ENCODE assay signal across 8 cellular contexts in genomic region chr14:49896272-49896671, GRCh38. TPM values are rescaled to one million over a fixed set of nuclear protein-coding genes. Genes with fewer than 3 reads are reported as not detected.
DNase-seq lines count a peak whose midpoint lies in the region; ATAC-seq and TF ChIP-seq lines count a peak whose summit lies in the region.
"Not testable (repeated sequence)": the region's sequence is repeated elsewhere in the genome, so short reads cannot be mapped to it uniquely, and the experiment has no call there.

No MANE protein-coding gene starts in this region.

- peaks cover 42% of the 10 kb centered on the region for H4K20me1 ChIP-seq in neural progenitor cell (ENCODE audit: low read depth)

- not testable (repeated sequence) for ATAC-seq in RWPE2 (ENCODE audit: low read depth); effector memory CD8-positive, alpha-beta T cell (replicated peaks)

- peak overlapping the region; percentile 88 for H3K4me3 ChIP-seq in BE2C (ENCODE audit: low read depth, low read length)
- H3K4me3 ChIP-seq in HEK293 (ENCODE audit: low read depth, low read length): peak overlapping the region; percentile 90
- peak overlapping the region; percentile 81 for H3K4me3 ChIP-seq in RWPE2 (ENCODE audit: severe bottlenecking)
- peak overlapping the region; percentile 84 for H3K4me3 ChIP-seq in neural progenitor cell
- H3K4me3 ChIP-seq in stomach smooth muscle (ENCODE audit: low read length in 2 of 2): peak overlapping the region; percentile 87 to 95

- not testable (repeated sequence) for H3F3A ChIP-seq in neural progenitor cell (ENCODE audit: low read depth)

- H3K27me3 Mint-ChIP-seq in activated naive CD4-positive, alpha-beta T cell treated with anti-CD3 and anti-CD28 coated beads, Interleukin-2, amount 50 U/mL, for 24 hours; effector memory CD8-positive, alpha-beta T cell; neural progenitor cell (ENCODE audit: insufficient read depth, low read depth): not testable (repeated sequence)
- H3K27me3 Mint-ChIP-seq in immature natural killer cell (ENCODE audit: low read depth in 3 of 3): peaks cover 15 to 33% (median 22%) of the 10 kb centered on the region in 3 donors

- POLR2A ChIA-PET in HEK293 (lab: Yijun Ruan, JAX): interaction anchor here (0.9 kb wide), 1 partner anchor 9 kb away, joined by 3 read pairs; no protein-coding TSS in a partner anchor

- H3K36me3 Mint-ChIP-seq in activated naive CD4-positive, alpha-beta T cell treated with anti-CD3 and anti-CD28 coated beads, Interleukin-2, amount 50 U/mL, for 24 hours: peaks cover 45% of the 10 kb centered on the region
- H3K36me3 Mint-ChIP-seq in effector memory CD8-positive, alpha-beta T cell (ENCODE audit: insufficient read depth): peaks cover 55% of the 10 kb centered on the region
- H3K36me3 Mint-ChIP-seq in immature natural killer cell (peaks cover 25 to 36% (median 28%) of the 10 kb centered on the region in 3 donors), neural progenitor cell (peaks cover 11% of the 10 kb centered on the region)

- H3K36me3 ChIP-seq in BE2C (peaks cover 14% of the 10 kb centered on the region), HEK293 (ENCODE audit: control insufficient read depth in 2 of 2, insufficient read depth in 1 of 2, low read length in 2 of 2) (peaks cover 3 to 27% of the 10 kb centered on the region in 2 experiments; a peak in 2 of 3 replicates), RWPE2 (ENCODE audit: low read depth) (peaks cover 55% of the 10 kb centered on the region), neural progenitor cell (peaks cover 12% of the 10 kb centered on the region)
- H3K36me3 ChIP-seq in stomach smooth muscle (ENCODE audit: control insufficient read depth in 2 of 2, insufficient read depth in 2 of 2, low read length in 2 of 2): not testable (repeated sequence)

- H3K9me3 Mint-ChIP-seq in activated naive CD4-positive, alpha-beta T cell treated with anti-CD3 and anti-CD28 coated beads, Interleukin-2, amount 50 U/mL, for 24 hours; effector memory CD8-positive, alpha-beta T cell; immature natural killer cell; neural progenitor cell: not testable (repeated sequence)

- not testable (repeated sequence) for H3K4me1 ChIP-seq in BE2C; HEK293 (ENCODE audit: control insufficient read depth, insufficient read depth, low read length)
- H3K4me1 ChIP-seq in RWPE2 (ENCODE audit: insufficient read depth, poor library complexity, severe bottlenecking) (peaks cover 35% of the 10 kb centered on the region), neural progenitor cell (peaks cover 24% of the 10 kb centered on the region), stomach smooth muscle (ENCODE audit: control insufficient read depth, insufficient read depth, low read length) (peaks cover 15% of the 10 kb centered on the region)

- peaks cover 52% of the 10 kb centered on the region for H3K4me1 Mint-ChIP-seq in activated naive CD4-positive, alpha-beta T cell treated with anti-CD3 and anti-CD28 coated beads, Interleukin-2, amount 50 U/mL, for 24 hours
- peaks cover 37 to 51% of the 10 kb centered on the region in 2 donors for H3K4me1 Mint-ChIP-seq in effector memory CD8-positive, alpha-beta T cell (ENCODE audit: low read depth in 2 of 2)
- peaks cover 62 to 74% of the 10 kb centered on the region in 2 donors for H3K4me1 Mint-ChIP-seq in immature natural killer cell
- H3K4me1 Mint-ChIP-seq in neural progenitor cell: peaks cover 40% of the 10 kb centered on the region

- H3K4me3 Mint-ChIP-seq in activated naive CD4-positive, alpha-beta T cell treated with anti-CD3 and anti-CD28 coated beads, Interleukin-2, amount 50 U/mL, for 24 hours: peak overlapping the region; percentile 96
- H3K4me3 Mint-ChIP-seq in effector memory CD8-positive, alpha-beta T cell: peak overlapping the region; percentile 82 to 90
- H3K4me3 Mint-ChIP-seq in immature natural killer cell (peak overlapping the region; percentile 93 to 100 (median 95)), neural progenitor cell (peak overlapping the region; percentile 97)

- H3K27me3 ChIP-seq in BE2C; RWPE2 (ENCODE audit: insufficient read depth, poor library complexity, severe bottlenecking); neural progenitor cell; stomach smooth muscle (ENCODE audit: control insufficient read depth in 1 of 2, insufficient read depth in 2 of 2, low read length in 2 of 2): not testable (repeated sequence)

- peak overlapping the region; percentile 99 for H3K27ac Mint-ChIP-seq in activated naive CD4-positive, alpha-beta T cell treated with anti-CD3 and anti-CD28 coated beads, Interleukin-2, amount 50 U/mL, for 24 hours
- H3K27ac Mint-ChIP-seq in effector memory CD8-positive, alpha-beta T cell: peak overlapping the region; percentile 96
- H3K27ac Mint-ChIP-seq in immature natural killer cell: peak overlapping the region; percentile 85 to 100 (median 94)
- not testable (repeated sequence) for H3K27ac Mint-ChIP-seq in neural progenitor cell

- not testable (repeated sequence) for DNase-seq in BE2C; RWPE2 (ENCODE audit: low spot score); effector memory CD8-positive, alpha-beta T cell; immature natural killer cell; neural progenitor cell (ENCODE audit: low spot score)

- H3K27ac ChIP-seq in HEK293 (ENCODE audit: extremely low read depth, low read depth, low read length) (peak overlapping the region; percentile 11; the same call in 1 of the 2 replicates), RWPE2 (ENCODE audit: poor library complexity, severe bottlenecking) (peak overlapping the region; percentile 88)
- H3K27ac ChIP-seq in neural progenitor cell; stomach smooth muscle (ENCODE audit: low read length): not testable (repeated sequence)

- CTCF ChIA-PET in HEK293 (lab: Yijun Ruan, JAX): interaction anchor here (0.6 to 1.6 kb wide), 3 partner anchors 31 to 220 kb away, joined by 3 read pairs; partner anchors contain the start of gene VCPKMT

- H3K9me3 ChIP-seq in BE2C; HEK293 (ENCODE audit: control insufficient read depth, insufficient read depth, low read depth, low read length); RWPE2 (ENCODE audit: severe bottlenecking); neural progenitor cell (ENCODE audit: low read depth); stomach smooth muscle (ENCODE audit: control insufficient read depth in 2 of 2, low read length in 2 of 2): not testable (repeated sequence)

- H2AFZ ChIP-seq in neural progenitor cell (replicated peaks): not testable (repeated sequence)

- H3K4me2 ChIP-seq in neural progenitor cell: peak overlapping the region; percentile 97

- TF ChIP-seq CTCF in BE2C (IDR thresholded peaks at IDR 0.05; ENCODE audit: low read depth, low read length); HEK293 (tag by site-specific recombination; IDR thresholded peaks at IDR 0.05); RWPE2 (IDR thresholded peaks at IDR 0.05; ENCODE audit: poor library complexity, severe bottlenecking); neural progenitor cell (IDR thresholded peaks at IDR 0.05): not testable (repeated sequence)

- H3K9ac ChIP-seq in neural progenitor cell; stomach smooth muscle (ENCODE audit: low read length in 2 of 2): not testable (repeated sequence)

- peaks cover 51% of the 10 kb centered on the region for H3K79me2 ChIP-seq in neural progenitor cell (ENCODE audit: low read depth)

TF ChIP-seq in HEK293, 187 proteins besides CTCF, POLR2A, EP300 and RAD21:
- peak; percentile 12; the same call in 1 of the 2 replicates for TF ChIP-seq SCRT2 (tag by site-specific recombination; IDR thresholded peaks at IDR 0.05)
- TF ChIP-seq PRDM4 (tag by site-specific recombination; IDR thresholded peaks at IDR 0.05): peak; percentile 69; the same call in 1 of the 2 replicates
- peak; percentile 52 for TF ChIP-seq SP7 (tag by site-specific recombination; IDR thresholded peaks at IDR 0.05)

RNA-seq across cellular contexts. Expression of gene ARF6, which starts 3.4 kb away (rescaled TPM):
- polyA plus RNA-seq in BE2C (2012; ENCODE audit: insufficient read depth, insufficient read length, low read depth): 34.3 TPM
- 100 to 1,000 TPM; 163 to 242 (median 169) TPM for polyA plus RNA-seq in immature natural killer cell
- total RNA-seq in neural progenitor cell (ENCODE audit: low replicate concordance): 41.6 and 48.7 TPM in 2 replicates

RNA-seq across cellular contexts. Expression of gene NEMF, which starts 43.7 kb away (rescaled TPM):
- polyA plus RNA-seq in BE2C (2012; ENCODE audit: insufficient read depth, insufficient read length, low read depth): 25.0 TPM
- 10 to 100 TPM; 28.7 to 54.4 (median 33.4) TPM for polyA plus RNA-seq in immature natural killer cell
- total RNA-seq in neural progenitor cell (ENCODE audit: low replicate concordance): 60.5 and 83.0 TPM in 2 replicates
